ENCODE assay signal across 23 cellular contexts in the genomic region with DNA sequence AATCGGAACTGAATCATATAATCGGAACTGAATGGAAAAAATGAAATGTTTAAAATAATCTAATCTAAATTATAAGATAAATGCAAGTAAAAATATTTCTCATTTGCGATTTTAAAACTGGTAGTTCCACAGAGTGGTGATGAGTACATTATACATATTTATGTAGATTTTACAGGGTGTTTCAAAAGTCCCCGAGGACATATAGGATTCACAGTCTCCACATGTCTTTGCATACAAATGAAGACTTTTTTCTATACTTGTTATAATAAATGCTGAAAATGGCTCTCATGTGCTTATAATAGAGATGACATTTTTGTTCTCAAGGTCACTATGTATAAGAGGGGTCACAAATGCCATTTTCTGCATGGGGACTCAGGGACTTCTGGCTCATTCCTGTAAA.
"Had no signal": no experiment of that assay in that cellular context is flagged by ENCODE, and none has a peak within 500 bp of the region (broad histone marks: within the 10 kb centered on the region; RNA-seq: fewer than 3 reads in every experiment).

No MANE protein-coding gene starts in this region.

- H3K9me3 ChIP-seq: adrenal gland, ascending aorta, body of pancreas, breast epithelium had no signal

- H3K27me3 ChIP-seq: ascending aorta, body of pancreas, brain microvascular endothelial cell, breast epithelium, cardiac muscle cell had no signal

- ATAC-seq: activated T-helper 17 cell treated with anti-CD3 and anti-CD28 coated beads, Interleukin-2, amount 50 U/mL, for 72 hours had no signal

- H3K36me3 ChIP-seq: adrenal gland, ascending aorta, brain microvascular endothelial cell, breast epithelium, cardiac muscle cell had no signal

- H3K4me3 ChIP-seq: adrenal gland, ascending aorta, body of pancreas, breast epithelium, cardiac muscle cell had no signal

- H3K27ac ChIP-seq: adrenal gland, ascending aorta, body of pancreas, brain microvascular endothelial cell, breast epithelium, cardiac muscle cell had no signal

- DNase-seq: activated effector memory CD4-positive, alpha-beta T cell treated with anti-CD3 and anti-CD28 coated beads, Interleukin-2, amount 50 U/mL, for 16 hours; activated effector memory CD4-positive, alpha-beta T cell treated with Interleukin-2 at 50 U/mL for 16 hours; activated gamma-delta T cell; activated gamma-delta T cell treated with Interleukin-2 at 50 U/mL for 16 hours; activated naive CD4-positive, alpha-beta T cell; activated naive CD4-positive, alpha-beta T cell treated with anti-CD3 and anti-CD28 coated beads, Interleukin-2, amount 50 U/mL, for 16 hours; activated naive CD4-positive, alpha-beta T cell treated with Interleukin-2 at 50 U/mL for 16 hours; activated naive CD8-positive, alpha-beta T cell treated with anti-CD3 and anti-CD28 coated beads, Interleukin-2, amount 10 ng/mL, durations not matched to agents 7 days and 5 days; activated T-cell treated with anti-CD3 and anti-CD28 coated beads, Interleukin-2, amount 50 U/mL, for 1 hour; activated T-cell treated with anti-CD3 and anti-CD28 coated beads, Interleukin-2, amount 50 U/mL, for 24 hours; activated T-cell treated with anti-CD3 and anti-CD28 coated beads, Interleukin-2, amount 50 U/mL, for 4 hours; adrenal gland; amygdala; anterior cingulate cortex; aorta; caudate nucleus; cerebellar nuclear complex had no signal
